33 cellular contexts compared by ENCODE assay signal in the genomic region with DNA sequence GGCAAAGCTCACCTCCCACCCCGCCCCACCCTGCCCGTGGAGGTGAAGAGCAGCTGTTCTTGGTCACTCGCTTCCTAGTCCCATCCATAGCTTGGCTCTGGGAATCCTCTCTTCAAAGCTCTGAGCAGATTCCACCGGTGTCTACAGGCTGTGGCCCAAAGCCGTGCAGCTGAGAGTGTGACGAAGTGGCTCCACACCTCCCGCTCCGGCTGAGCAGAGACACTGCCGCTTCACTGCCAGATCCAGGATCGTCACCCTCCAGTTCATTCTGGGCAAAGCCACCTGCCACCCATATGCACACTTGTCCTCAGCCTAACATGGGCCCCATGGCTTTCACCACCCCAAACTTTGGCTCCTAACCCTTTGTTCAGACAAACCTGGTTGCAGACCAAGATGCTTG.
"Had no signal": no experiment of that assay in that cellular context is flagged by ENCODE, and none has a peak within 500 bp of the region (broad histone marks: within the 10 kb centered on the region; RNA-seq: fewer than 3 reads in every experiment).

No MANE protein-coding gene starts in this region.

- H3K36me3 ChIP-seq: adrenal gland, breast epithelium, MG63, SJCRH30 had no signal

- H3K4me3 ChIP-seq: adrenal gland, body of pancreas, breast epithelium, MG63, PC-9, SJCRH30, SK-N-MC had no signal

- H3K27ac Mint-ChIP-seq: activated B cell treated with CpG ODN at 0.5 μM for 24 hours; activated CD4-positive, alpha-beta memory T cell treated with anti-CD3 and anti-CD28 coated beads for 36 hours; activated naive CD4-positive, alpha-beta T cell treated with anti-CD3 and anti-CD28 coated beads for 36 hours; activated naive CD4-positive, alpha-beta T cell treated with anti-CD3 and anti-CD28 coated beads, Interleukin-2, amount 50 U/mL, for 72 hours; activated T-helper 1 cell treated with anti-CD3 and anti-CD28 coated beads, Interleukin-12 subunit alpha, Interleukin-12 subunit beta, Interleukin-2, Interleukin-4 antibody, amounts not matched to agents 30 ng/mL and 10 ng/mL and 1 ng/mL, durations not matched to agents 14 hours and 24 hours and 36 hours; T-cell; T-helper 17 cell had no signal

- H2AFZ ChIP-seq: PC-9 had no signal

- H3K9me3 ChIP-seq: adrenal gland, body of pancreas, breast epithelium, MG63, SJCRH30 had no signal

- ATAC-seq: activated naive CD4-positive, alpha-beta T cell treated with anti-CD3 and anti-CD28 coated beads, Interleukin-2, amount 50 U/mL, for 72 hours; activated T-cell treated with anti-CD3 and anti-CD28 coated beads, Interleukin-2, amount 50 U/mL, for 4 hours; body of pancreas; T-cell; T-helper 17 cell had no signal

- H3K36me3 Mint-ChIP-seq: activated CD4-positive, alpha-beta memory T cell treated with anti-CD3 and anti-CD28 coated beads for 36 hours; activated naive CD4-positive, alpha-beta T cell treated with anti-CD3 and anti-CD28 coated beads, Interleukin-2, amount 50 U/mL, for 72 hours; T-cell had no signal

- H3K27me3 ChIP-seq: adrenal gland, body of pancreas, breast epithelium, MG63, SJCRH30 had no signal

- H3K4me1 Mint-ChIP-seq: activated B cell treated with CpG ODN at 0.5 μM for 24 hours, T-cell, T-helper 17 cell had no signal

- H3K4me2 ChIP-seq: PC-9 had no signal

- H3K4me1 ChIP-seq: adrenal gland, body of pancreas had no signal

- H3K27ac ChIP-seq: adrenal gland, body of pancreas, breast epithelium, PC-9, SJCRH30, SK-N-MC, VCaP had no signal

- DNase-seq: activated B cell treated with CpG ODN at 0.5 μM for 24 hours; activated CD4-positive, alpha-beta memory T cell treated with anti-CD3 and anti-CD28 coated beads for 36 hours; activated CD4-positive, alpha-beta T cell treated with anti-CD3 and anti-CD28 coated beads for 4 hours; activated CD4-positive, alpha-beta T cell treated with anti-CD3 and anti-CD28 coated beads, Interleukin-2, amount 50 U/mL, for 1 hour; activated CD4-positive, CD25-positive, alpha-beta regulatory T cell treated with anti-CD3 and anti-CD28 coated beads, Interleukin-2, amount 50 U/mL, for 72 hours; activated CD8-positive, alpha-beta memory T cell treated with anti-CD3 and anti-CD28 coated beads, Interleukin-2, amount 50 U/mL, for 4 hours; activated gamma-delta T cell treated with Interleukin-2 at 50 U/mL for 16 hours; activated naive CD4-positive, alpha-beta T cell treated with anti-CD3 and anti-CD28 coated beads for 36 hours; activated T-cell treated with anti-CD3 and anti-CD28 coated beads for 4 hours; activated T-cell treated with anti-CD3 and anti-CD28 coated beads, Interleukin-2, amount 50 U/mL, for 4 hours; adrenal gland; body of pancreas; cerebellar nuclear complex; Karpas-422; MV-4-11; NCI-H1092; NCI-H1436 treated with DMSO at 0.1 percent for 48 hours; NCI-H187 treated with DMSO at 0.1 percent for 48 hours; NCI-H2081; NCI-H510A; NCI-H526; NCI-H748 treated with DMSO at 0.1 percent for 48 hours; PC-9; Right ventricle myocardium superior; SJCRH30; T-cell; T-helper 17 cell had no signal

- H3K9me3 Mint-ChIP-seq: activated B cell treated with CpG ODN at 0.5 μM for 24 hours; activated CD4-positive, alpha-beta memory T cell treated with anti-CD3 and anti-CD28 coated beads for 36 hours; activated naive CD4-positive, alpha-beta T cell treated with anti-CD3 and anti-CD28 coated beads for 36 hours; activated naive CD4-positive, alpha-beta T cell treated with anti-CD3 and anti-CD28 coated beads, Interleukin-2, amount 50 U/mL, for 72 hours; activated T-cell treated with anti-CD3 and anti-CD28 coated beads, Interleukin-2, amount 50 U/mL, for 4 hours; activated T-helper 1 cell treated with anti-CD3 and anti-CD28 coated beads, Interleukin-12 subunit alpha, Interleukin-12 subunit beta, Interleukin-2, Interleukin-4 antibody, amounts not matched to agents 30 ng/mL and 10 ng/mL and 1 ng/mL, durations not matched to agents 14 hours and 24 hours and 36 hours; T-cell had no signal

- H3K4me3 Mint-ChIP-seq: activated B cell treated with CpG ODN at 0.5 μM for 24 hours; activated CD4-positive, alpha-beta memory T cell treated with anti-CD3 and anti-CD28 coated beads for 36 hours; activated naive CD4-positive, alpha-beta T cell treated with anti-CD3 and anti-CD28 coated beads for 36 hours; activated T-cell treated with anti-CD3 and anti-CD28 coated beads, Interleukin-2, amount 50 U/mL, for 4 hours; activated T-helper 1 cell treated with anti-CD3 and anti-CD28 coated beads, Interleukin-12 subunit alpha, Interleukin-12 subunit beta, Interleukin-2, Interleukin-4 antibody, amounts not matched to agents 30 ng/mL and 10 ng/mL and 1 ng/mL, durations not matched to agents 14 hours and 24 hours and 36 hours; T-cell; T-helper 17 cell had no signal
